Comparison of ENCODE assay signal across 1 cellular context in the genomic region with DNA sequence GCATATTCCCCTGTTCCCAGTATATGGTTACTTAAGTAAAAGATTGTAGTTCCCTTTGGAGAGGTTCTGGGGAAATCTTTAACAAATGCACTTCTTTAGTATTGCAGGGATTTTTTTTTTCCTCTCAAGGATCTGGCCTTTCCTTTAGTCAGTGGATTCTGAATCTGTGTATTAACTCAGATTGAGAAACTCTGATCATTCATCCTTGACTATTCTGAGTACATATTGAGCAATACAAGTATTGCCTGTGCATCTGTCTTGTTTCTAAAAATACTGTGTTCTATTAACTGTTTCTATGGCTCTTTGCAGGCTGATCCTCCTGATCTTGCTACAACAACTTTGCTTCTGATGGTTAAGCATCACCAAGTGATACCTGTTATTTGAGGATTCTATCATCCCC.
TF ChIP-seq lines count a peak whose summit lies in the region.

No MANE protein-coding gene starts in this region.

TF ChIP-seq in HepG2, 621 proteins besides CTCF, POLR2A, EP300 and RAD21 (continued from another document):
- TF ChIP-seq, protein P1, sequence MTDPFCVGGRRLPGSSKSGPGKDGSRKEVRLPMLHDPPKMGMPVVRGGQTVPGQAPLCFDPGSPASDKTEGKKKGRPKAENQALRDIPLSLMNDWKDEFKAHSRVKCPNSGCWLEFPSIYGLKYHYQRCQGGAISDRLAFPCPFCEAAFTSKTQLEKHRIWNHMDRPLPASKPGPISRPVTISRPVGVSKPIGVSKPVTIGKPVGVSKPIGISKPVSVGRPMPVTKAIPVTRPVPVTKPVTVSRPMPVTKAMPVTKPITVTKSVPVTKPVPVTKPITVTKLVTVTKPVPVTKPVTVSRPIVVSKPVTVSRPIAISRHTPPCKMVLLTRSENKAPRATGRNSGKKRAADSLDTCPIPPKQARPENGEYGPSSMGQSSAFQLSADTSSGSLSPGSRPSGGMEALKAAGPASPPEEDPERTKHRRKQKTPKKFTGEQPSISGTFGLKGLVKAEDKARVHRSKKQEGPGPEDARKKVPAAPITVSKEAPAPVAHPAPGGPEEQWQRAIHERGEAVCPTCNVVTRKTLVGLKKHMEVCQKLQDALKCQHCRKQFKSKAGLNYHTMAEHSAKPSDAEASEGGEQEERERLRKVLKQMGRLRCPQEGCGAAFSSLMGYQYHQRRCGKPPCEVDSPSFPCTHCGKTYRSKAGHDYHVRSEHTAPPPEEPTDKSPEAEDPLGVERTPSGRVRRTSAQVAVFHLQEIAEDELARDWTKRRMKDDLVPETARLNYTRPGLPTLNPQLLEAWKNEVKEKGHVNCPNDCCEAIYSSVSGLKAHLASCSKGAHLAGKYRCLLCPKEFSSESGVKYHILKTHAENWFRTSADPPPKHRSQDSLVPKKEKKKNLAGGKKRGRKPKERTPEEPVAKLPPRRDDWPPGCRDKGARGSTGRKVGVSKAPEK (CRISPR knock-in tag; IDR thresholded peaks at IDR 0.05; ENCODE audit: borderline replicate concordance): no peak
- no peak for TF ChIP-seq NFIC (IDR thresholded peaks at IDR 0.05; ENCODE audit: low read length)
- TF ChIP-seq ZNF652 (CRISPR knock-in tag; IDR thresholded peaks at IDR 0.05; ENCODE audit: borderline replicate concordance, low read depth): peak; percentile 74
- TF ChIP-seq ZNF704 (CRISPR knock-in tag; IDR thresholded peaks at IDR 0.05; ENCODE audit: borderline replicate concordance): no peak
- no peak for TF ChIP-seq BCL6 (CRISPR knock-in tag; IDR thresholded peaks at IDR 0.05)
- TF ChIP-seq ATF1 (CRISPR knock-in tag; IDR thresholded peaks at IDR 0.05): no peak
- TF ChIP-seq, protein P2, sequence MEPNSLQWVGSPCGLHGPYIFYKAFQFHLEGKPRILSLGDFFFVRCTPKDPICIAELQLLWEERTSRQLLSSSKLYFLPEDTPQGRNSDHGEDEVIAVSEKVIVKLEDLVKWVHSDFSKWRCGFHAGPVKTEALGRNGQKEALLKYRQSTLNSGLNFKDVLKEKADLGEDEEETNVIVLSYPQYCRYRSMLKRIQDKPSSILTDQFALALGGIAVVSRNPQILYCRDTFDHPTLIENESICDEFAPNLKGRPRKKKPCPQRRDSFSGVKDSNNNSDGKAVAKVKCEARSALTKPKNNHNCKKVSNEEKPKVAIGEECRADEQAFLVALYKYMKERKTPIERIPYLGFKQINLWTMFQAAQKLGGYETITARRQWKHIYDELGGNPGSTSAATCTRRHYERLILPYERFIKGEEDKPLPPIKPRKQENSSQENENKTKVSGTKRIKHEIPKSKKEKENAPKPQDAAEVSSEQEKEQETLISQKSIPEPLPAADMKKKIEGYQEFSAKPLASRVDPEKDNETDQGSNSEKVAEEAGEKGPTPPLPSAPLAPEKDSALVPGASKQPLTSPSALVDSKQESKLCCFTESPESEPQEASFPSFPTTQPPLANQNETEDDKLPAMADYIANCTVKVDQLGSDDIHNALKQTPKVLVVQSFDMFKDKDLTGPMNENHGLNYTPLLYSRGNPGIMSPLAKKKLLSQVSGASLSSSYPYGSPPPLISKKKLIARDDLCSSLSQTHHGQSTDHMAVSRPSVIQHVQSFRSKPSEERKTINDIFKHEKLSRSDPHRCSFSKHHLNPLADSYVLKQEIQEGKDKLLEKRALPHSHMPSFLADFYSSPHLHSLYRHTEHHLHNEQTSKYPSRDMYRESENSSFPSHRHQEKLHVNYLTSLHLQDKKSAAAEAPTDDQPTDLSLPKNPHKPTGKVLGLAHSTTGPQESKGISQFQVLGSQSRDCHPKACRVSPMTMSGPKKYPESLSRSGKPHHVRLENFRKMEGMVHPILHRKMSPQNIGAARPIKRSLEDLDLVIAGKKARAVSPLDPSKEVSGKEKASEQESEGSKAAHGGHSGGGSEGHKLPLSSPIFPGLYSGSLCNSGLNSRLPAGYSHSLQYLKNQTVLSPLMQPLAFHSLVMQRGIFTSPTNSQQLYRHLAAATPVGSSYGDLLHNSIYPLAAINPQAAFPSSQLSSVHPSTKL (CRISPR knock-in tag; IDR thresholded peaks at IDR 0.05): peak; percentile 25; the same call in 1 of the 2 replicates
- peak; percentile 89 for TF ChIP-seq CEBPB (IDR thresholded peaks at IDR 0.05; ENCODE audit: borderline replicate concordance, low read depth, low read length)
TF ChIP-seq in HepG2: peak in this region for 5.
